Comparison of ENCODE assay signal across 15 cellular contexts in the genomic region with DNA sequence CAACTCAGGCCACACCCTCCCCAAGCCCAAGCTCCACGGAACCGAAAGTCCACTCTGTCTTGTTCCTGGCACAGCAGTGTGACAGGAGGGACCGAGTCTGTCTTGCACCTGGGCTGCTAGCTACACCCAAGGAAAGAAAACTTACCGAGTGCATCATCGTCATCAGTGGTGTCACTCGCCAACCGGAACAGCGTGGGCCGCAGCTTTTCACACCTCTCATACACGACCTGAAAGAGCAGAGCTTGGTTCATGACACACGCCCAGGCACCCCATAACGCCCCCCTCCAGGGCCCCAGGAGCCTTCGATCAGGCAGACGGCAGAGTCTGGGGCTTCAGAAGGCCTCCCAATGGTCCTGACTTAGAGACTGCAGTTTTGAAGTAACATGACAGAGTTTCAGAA. TPM values are rescaled to one million over a fixed set of nuclear protein-coding genes. Genes with fewer than 3 reads are reported as not detected.
DNase-seq lines count a peak whose midpoint lies in the region; ATAC-seq and TF ChIP-seq lines count a peak whose summit lies in the region.
"Had no signal": no experiment of that assay in that cellular context is flagged by ENCODE, and none has a peak within 500 bp of the region (broad histone marks: within the 10 kb centered on the region; RNA-seq: fewer than 3 reads in every experiment).

No MANE protein-coding gene starts in this region.

- no peak overlapping the region for H3K27ac ChIP-seq in upper lobe of right lung
- H3K27ac ChIP-seq: adrenal gland, BLaER1, esophagus muscularis mucosa had no signal

- peak; percentile 25 for DNase-seq in GM13977 (ENCODE audit: low spot score)
- peak; percentile 27 for DNase-seq in activated CD8-positive, alpha-beta memory T cell treated with anti-CD3 and anti-CD28 coated beads, Interleukin-2, amount 50 U/mL, for 1 hour (ENCODE audit: extremely low read depth)
- peak in 1 of 3 donors; percentile 57 for DNase-seq in mucosa of descending colon
- no peak for DNase-seq in stimulated activated CD4-positive, alpha-beta T cell treated with anti-CD3 and anti-CD28 coated beads, Interleukin-15, amount 100 ng/mL, for 24 hours
- DNase-seq in AG08396 (ENCODE audit: low spot score): no peak
- DNase-seq in upper lobe of right lung: no peak
- no peak for DNase-seq in KBM-7
- DNase-seq: adrenal gland; HFFc6; left cardiac atrium; NCI-H1092 treated with DMSO at 0.1 percent for 48 hours; stimulated activated CD4-positive, alpha-beta T cell treated with anti-CD3 and anti-CD28 coated beads, Interleukin-2, amount 100 ng/mL, for 24 hours had no signal

- H3K4me1 ChIP-seq in mucosa of descending colon (ENCODE audit: low read depth) (peaks cover 4% of the 10 kb centered on the region), upper lobe of right lung (no peaks in the 10 kb centered on the region)
- H3K4me1 ChIP-seq: adrenal gland, esophagus muscularis mucosa had no signal

- H3K36me3 ChIP-seq in mucosa of descending colon (ENCODE audit: low read depth) (peaks cover 16% of the 10 kb centered on the region), upper lobe of right lung (peaks cover 97% of the 10 kb centered on the region)

- intact Hi-C loops in mucosa of descending colon (cut with DNase I, micrococcal nuclease): no loop called here
- intact Hi-C loops in upper lobe of right lung (cut with DNase I): no loop called here

- no peak overlapping the region for H3K4me3 ChIP-seq in mucosa of descending colon
- no peak overlapping the region for H3K4me3 ChIP-seq in upper lobe of right lung
- H3K4me3 ChIP-seq: adrenal gland, BLaER1, esophagus muscularis mucosa had no signal

- in situ Hi-C loops in GM13977 (cut with MboI; ENCODE audit: low pct_unique_long_range_greater_than_20kb, low sequenced_read_pairs, unreplicated experiment): no loop called here
- in situ Hi-C loops in KBM-7 (cut with MboI; ENCODE audit: low pct_unique_long_range_greater_than_20kb, low sequenced_read_pairs): no loop called here

- H3K9me3 ChIP-seq in mucosa of descending colon: no peaks in the 10 kb centered on the region
- no peaks in the 10 kb centered on the region for H3K9me3 ChIP-seq in upper lobe of right lung
- H3K9me3 ChIP-seq: adrenal gland, BLaER1, esophagus muscularis mucosa had no signal

- ATAC-seq in GM21381 (IDR thresholded peaks at IDR 0.05; ENCODE audit: unreplicated experiment): peak; percentile 88
- peak; percentile 40 for ATAC-seq in mucosa of descending colon
- no peak for ATAC-seq in upper lobe of right lung

- no peaks in the 10 kb centered on the region for H3K27me3 ChIP-seq in upper lobe of right lung
- H3K27me3 ChIP-seq: adrenal gland, BLaER1, esophagus muscularis mucosa had no signal

- TF ChIP-seq CTCF in GM13977 (IDR thresholded peaks at IDR 0.05; ENCODE audit: extremely low read depth, insufficient read depth, missing control alignments) (no peak), mucosa of descending colon (IDR thresholded peaks at IDR 0.05) (no peak), upper lobe of right lung (IDR thresholded peaks at IDR 0.05) (no peak)

RNA-seq across cellular contexts. Expression of gene GGA2, which starts 27.5 kb away (rescaled TPM):
- total RNA-seq in mucosa of descending colon (10 to 100 TPM; 37.9 to 62.6 (median 47.6) TPM), upper lobe of right lung (161 TPM)

RNA-seq across cellular contexts. Expression of gene COG7, which starts 29.8 kb away (rescaled TPM):
- 10 to 100 TPM; 25.4 to 40.5 (median 32.6) TPM for total RNA-seq in mucosa of descending colon
- total RNA-seq in upper lobe of right lung: 21.2 TPM

Comparison
In these comparisons a context has a peak if more than half of its experiments do, and no peak if none do; other contexts are left out.
1. DNase-seq: peak in GM13977 (single experiment) and activated CD8-positive, alpha-beta memory T cell treated with anti-CD3 and anti-CD28 coated beads, Interleukin-2, amount 50 U/mL, for 1 hour (single experiment); none in stimulated activated CD4-positive, alpha-beta T cell treated with anti-CD3 and anti-CD28 coated beads, Interleukin-15, amount 100 ng/mL, for 24 hours (single experiment), AG08396 (single experiment), upper lobe of right lung (single experiment) and KBM-7 (single experiment).